14 cellular contexts compared by ENCODE assay signal in genomic region chr16:20734782-20735181, GRCh38. TPM values are rescaled to one million over a fixed set of nuclear protein-coding genes. Genes with fewer than 3 reads are reported as not detected.
"Had no signal": no experiment of that assay in that cellular context is flagged by ENCODE, and none has a peak within 500 bp of the region (broad histone marks: within the 10 kb centered on the region; RNA-seq: fewer than 3 reads in every experiment).

No MANE protein-coding gene starts in this region.

- H3K9me3 Mint-ChIP-seq: naive thymus-derived CD4-positive, alpha-beta T cell had no signal

- DNase-seq: activated CD4-positive, CD25-positive, alpha-beta regulatory T cell treated with anti-CD3 and anti-CD28 coated beads, Interleukin-2, amount 50 U/mL, for 72 hours; activated effector memory CD4-positive, alpha-beta T cell treated with Interleukin-2 at 50 U/mL for 16 hours; central memory CD4-positive, alpha-beta T cell; effector CD4-positive, alpha-beta T cell; kidney glomerular epithelial cell; naive thymus-derived CD4-positive, alpha-beta T cell; substantia nigra; T-helper 9 cell had no signal

- H3K27me3 Mint-ChIP-seq: naive thymus-derived CD4-positive, alpha-beta T cell had no signal

- ATAC-seq: naive thymus-derived CD4-positive, alpha-beta T cell had no signal

- H3K4me1 ChIP-seq: parathyroid adenoma had no signal

- H3K4me3 Mint-ChIP-seq: naive thymus-derived CD4-positive, alpha-beta T cell had no signal

- H2AFZ ChIP-seq: hepatocyte, parathyroid adenoma had no signal

- H3K27ac ChIP-seq: coronary artery, hepatocyte had no signal

- H3K4me3 ChIP-seq: coronary artery, hepatocyte, smooth muscle cell had no signal

- H3K4me2 ChIP-seq: hepatocyte, smooth muscle cell had no signal

- H3K27me3 ChIP-seq: hepatocyte had no signal

- H3K9ac ChIP-seq: parathyroid adenoma had no signal

RNA-seq across cellular contexts. Expression of gene ACSM3, which starts 29.0 kb away (rescaled TPM):
- total RNA-seq: lung microvascular endothelial cell had no signal

RNA-seq across cellular contexts. Expression of gene ACSM1, which starts 37.3 kb away (rescaled TPM):
- total RNA-seq: lung microvascular endothelial cell, SK-MEL-5, smooth muscle cell had no signal
- polyA plus RNA-seq: smooth muscle cell had no signal
